Comparison of ENCODE assay signal across 12 cellular contexts in genomic region chr16:163696-164095, GRCh38. TPM values are rescaled to one million over a fixed set of nuclear protein-coding genes. Genes with fewer than 3 reads are reported as not detected.
DNase-seq lines count a peak whose midpoint lies in the region; ATAC-seq, FAIRE-seq and TF ChIP-seq lines count a peak whose summit lies in the region.
"Not testable (repeated sequence)": the region's sequence is repeated elsewhere in the genome, so short reads cannot be mapped to it uniquely, and the experiment has no call there.
"Had no signal": no experiment of that assay in that cellular context is flagged by ENCODE, and none has a peak within 500 bp of the region (broad histone marks: within the 10 kb centered on the region; RNA-seq: fewer than 3 reads in every experiment).

No MANE protein-coding gene starts in this region.

- H3K36me3 ChIP-seq in endothelial cell of umbilical vein (ENCODE audit: control insufficient read depth in 2 of 2, extremely low read depth in 1 of 2, insufficient read depth in 2 of 2, low read length in 2 of 2); lower lobe of right lung: not testable (repeated sequence)

- H3K79me2 ChIP-seq in endothelial cell of umbilical vein (ENCODE audit: control insufficient read depth, insufficient read depth, low read length): not testable (repeated sequence)

- not testable (repeated sequence) for TF ChIP-seq POLR2A in endothelial cell of umbilical vein (IDR thresholded peaks at IDR 0.05; ENCODE audit: low read depth, low read length)

- not testable (repeated sequence) for BruUV-seq in endothelial cell of umbilical vein (replicated peaks; lab: Mats Ljungman, UMichigan)

- DNase-seq in GM20000 (ENCODE audit: low spot score): peak; percentile 15
- not testable (repeated sequence) for DNase-seq in T-helper 17 cell; activated naive CD8-positive, alpha-beta T cell treated with anti-CD3 and anti-CD28 coated beads, Interleukin-2, amount 50 U/mL, for 24 hours; endothelial cell of umbilical vein (ENCODE audit: low read depth, low spot score); right cardiac atrium; lower lobe of right lung; stimulated activated effector memory CD8-positive, alpha-beta T cell treated with anti-CD3 and anti-CD28 coated beads, Interleukin-12 subunit alpha, Interleukin-12 subunit beta, amount 100 ng/mL, for 72 hours (ENCODE audit: low spot score in 2 of 2)

- POLR2A ChIA-PET in endothelial cell of umbilical vein (lab: Charles Lee): not testable (repeated sequence)

- intact Hi-C loops in endothelial cell of umbilical vein (cut with micrococcal nuclease); right cardiac atrium (cut with DNase I); lower lobe of right lung (cut with DNase I): not testable (repeated sequence)

- peaks cover 10% of the 10 kb centered on the region for H3K4me1 Mint-ChIP-seq in T-helper 17 cell
- not testable (repeated sequence) for H3K4me1 Mint-ChIP-seq in activated naive CD8-positive, alpha-beta T cell treated with anti-CD3 and anti-CD28 coated beads, Interleukin-2, amount 50 U/mL, for 24 hours
- peaks cover 14% of the 10 kb centered on the region for H3K4me1 Mint-ChIP-seq in stimulated activated effector memory CD8-positive, alpha-beta T cell treated with anti-CD3 and anti-CD28 coated beads, Interleukin-12 subunit alpha, Interleukin-12 subunit beta, amount 100 ng/mL, for 72 hours

- CTCF ChIA-PET in endothelial cell of umbilical vein (lab: Charles Lee): not testable (repeated sequence)

- H3K27me3 ChIP-seq in endothelial cell of umbilical vein (ENCODE audit: control insufficient read depth in 2 of 2, insufficient read depth in 2 of 2, low read length in 2 of 2) (peaks cover 38 to 39% of the 10 kb centered on the region in 2 experiments), lower lobe of right lung (ENCODE audit: low read depth) (peaks cover 50% of the 10 kb centered on the region)
- H3K27me3 ChIP-seq in right cardiac atrium (ENCODE audit: control insufficient read depth, insufficient read depth): not testable (repeated sequence)

- not testable (repeated sequence) for H3K4me1 ChIP-seq in endothelial cell of umbilical vein (ENCODE audit: control insufficient read depth, extremely low read depth, insufficient read depth, low read length); right cardiac atrium (ENCODE audit: control insufficient read depth, insufficient read depth, low read length)
- peaks cover 19% of the 10 kb centered on the region for H3K4me1 ChIP-seq in lower lobe of right lung

- 23% methylated on average over 2 of the region's 3 CpGs for WGBS in right cardiac atrium

- H3K4me2 ChIP-seq in endothelial cell of umbilical vein (ENCODE audit: insufficient read depth, low read length): not testable (repeated sequence)

- not testable (repeated sequence) for H4K20me1 ChIP-seq in endothelial cell of umbilical vein (replicated peaks; ENCODE audit: control insufficient read depth, extremely low read depth, insufficient read depth, low read length)

- dilution Hi-C loops in endothelial cell of umbilical vein (cut with MboI; ENCODE audit: extremely low pct_ligation_motif_present, low sequenced_read_pairs): not testable (repeated sequence)

- H3K27ac Mint-ChIP-seq in T-helper 17 cell; activated naive CD8-positive, alpha-beta T cell treated with anti-CD3 and anti-CD28 coated beads, Interleukin-2, amount 50 U/mL, for 24 hours; stimulated activated effector memory CD8-positive, alpha-beta T cell treated with anti-CD3 and anti-CD28 coated beads, Interleukin-12 subunit alpha, Interleukin-12 subunit beta, amount 100 ng/mL, for 72 hours: not testable (repeated sequence)

- not testable (repeated sequence) for H3K9me1 ChIP-seq in endothelial cell of umbilical vein (replicated peaks; ENCODE audit: control insufficient read depth, extremely low read depth, insufficient read depth, low read length)

- not testable (repeated sequence) for ATAC-seq in T-helper 17 cell
- ATAC-seq in activated naive CD8-positive, alpha-beta T cell treated with anti-CD3 and anti-CD28 coated beads, Interleukin-2, amount 50 U/mL, for 24 hours: peak; percentile 40
- ATAC-seq in right cardiac atrium: peak; percentile 18 to 22
- ATAC-seq in lower lobe of right lung: peak; percentile 37 to 48
- peak; percentile 45 for ATAC-seq in stimulated activated effector memory CD8-positive, alpha-beta T cell treated with anti-CD3 and anti-CD28 coated beads, Interleukin-12 subunit alpha, Interleukin-12 subunit beta, amount 100 ng/mL, for 72 hours

- H2AFZ ChIP-seq in endothelial cell of umbilical vein (ENCODE audit: low read depth, low read length): not testable (repeated sequence)

- not testable (repeated sequence) for H3K36me3 Mint-ChIP-seq in T-helper 17 cell (ENCODE audit: low read depth); activated naive CD8-positive, alpha-beta T cell treated with anti-CD3 and anti-CD28 coated beads, Interleukin-2, amount 50 U/mL, for 24 hours (ENCODE audit: low read depth); stimulated activated effector memory CD8-positive, alpha-beta T cell treated with anti-CD3 and anti-CD28 coated beads, Interleukin-12 subunit alpha, Interleukin-12 subunit beta, amount 100 ng/mL, for 72 hours

- H3K9me3 Mint-ChIP-seq in activated naive CD8-positive, alpha-beta T cell treated with anti-CD3 and anti-CD28 coated beads, Interleukin-2, amount 50 U/mL, for 24 hours; stimulated activated effector memory CD8-positive, alpha-beta T cell treated with anti-CD3 and anti-CD28 coated beads, Interleukin-12 subunit alpha, Interleukin-12 subunit beta, amount 100 ng/mL, for 72 hours: not testable (repeated sequence)

- H3K4me3 Mint-ChIP-seq in T-helper 17 cell: peak overlapping the region; percentile 19
- not testable (repeated sequence) for H3K4me3 Mint-ChIP-seq in activated naive CD8-positive, alpha-beta T cell treated with anti-CD3 and anti-CD28 coated beads, Interleukin-2, amount 50 U/mL, for 24 hours; stimulated activated effector memory CD8-positive, alpha-beta T cell treated with anti-CD3 and anti-CD28 coated beads, Interleukin-12 subunit alpha, Interleukin-12 subunit beta, amount 100 ng/mL, for 72 hours

- H3K4me3 ChIP-seq in endothelial cell of umbilical vein (replicated peaks in 1 of 3; ENCODE audit: insufficient read depth in 1 of 3, low read depth in 1 of 3, low read length in 3 of 3); right cardiac atrium (ENCODE audit: low read length); lower lobe of right lung: not testable (repeated sequence)

- H3K9me3 ChIP-seq in T-helper 17 cell (ENCODE audit: control insufficient read depth, low read length, poor library complexity, severe bottlenecking); endothelial cell of umbilical vein (replicated peaks; ENCODE audit: control insufficient read depth, insufficient read depth, low read length); right cardiac atrium (ENCODE audit: control insufficient read depth, low read length); lower lobe of right lung: not testable (repeated sequence)

- peak; percentile 63 for FAIRE-seq in endothelial cell of umbilical vein (lab: Jason Lieb, UNC)

- TF ChIP-seq CTCF in GM20000 (IDR thresholded peaks at IDR 0.05; ENCODE audit: extremely low read depth, missing control alignments); endothelial cell of umbilical vein (IDR thresholded peaks at IDR 0.05; ENCODE audit: extremely low read depth in 1 of 2, insufficient read depth in 1 of 2, low read depth in 1 of 2, low read length in 2 of 2); lower lobe of right lung (IDR thresholded peaks at IDR 0.05): not testable (repeated sequence)

- H3K27ac ChIP-seq in endothelial cell of umbilical vein (ENCODE audit: insufficient read depth, low read depth, low read length); right cardiac atrium (ENCODE audit: low read length); lower lobe of right lung: not testable (repeated sequence)

- H3K9ac ChIP-seq in endothelial cell of umbilical vein (replicated peaks; ENCODE audit: extremely low read depth, insufficient read depth, low read length): not testable (repeated sequence)

- H3K27me3 Mint-ChIP-seq in T-helper 17 cell: peaks cover 29% of the 10 kb centered on the region
- H3K27me3 Mint-ChIP-seq in activated naive CD8-positive, alpha-beta T cell treated with anti-CD3 and anti-CD28 coated beads, Interleukin-2, amount 50 U/mL, for 24 hours: peaks cover 44% of the 10 kb centered on the region

RNA-seq across cellular contexts. Expression of gene HBM, which starts 2.1 kb away (rescaled TPM):
- total RNA-seq in T-helper 17 cell (not detected), endothelial cell of umbilical vein (not detected in 2 replicates), right cardiac atrium (not detected), lower lobe of right lung (not detected)
- polyA plus RNA-seq in endothelial cell of umbilical vein (not detected in 2 replicates), right cardiac atrium (not detected)
- not detected in 2 replicates for polyA plus RNA-seq in endothelial cell of umbilical vein (2011; cell fraction: cytosol; rRNA removed)
- not detected in 2 replicates for polyA plus RNA-seq in endothelial cell of umbilical vein (2011; cell fraction: nucleus; rRNA removed)
- not detected in 2 replicates for polyA plus RNA-seq in endothelial cell of umbilical vein (2012)
- polyA minus RNA-seq in endothelial cell of umbilical vein: not detected in 2 replicates
- not detected for polyA minus RNA-seq in endothelial cell of umbilical vein (2011; cell fraction: cytosol; rRNA and poly(A)+ RNA removed)
- not detected in 2 replicates for polyA minus RNA-seq in endothelial cell of umbilical vein (2011; cell fraction: nucleus; rRNA and poly(A)+ RNA removed)
- total RNA-seq: CD4-positive, alpha-beta memory T cell; H1; HFFc6; HT1080 had no signal
- polyA plus RNA-seq: AG04450; CD4-positive, alpha-beta memory T cell had no signal

RNA-seq across cellular contexts. Expression of gene HBA2, which starts 9.0 kb away (rescaled TPM):
- not detected for total RNA-seq in T-helper 17 cell
- not detected in 2 replicates for total RNA-seq in endothelial cell of umbilical vein
- not detected in 2 replicates for polyA plus RNA-seq in endothelial cell of umbilical vein
- 0.27 TPM in 1 of 2 replicates, not detected in the other for polyA plus RNA-seq in endothelial cell of umbilical vein (2011; cell fraction: cytosol; rRNA removed)
- polyA plus RNA-seq in endothelial cell of umbilical vein (2011; cell fraction: nucleus; rRNA removed): 0.57 TPM in 1 of 2 replicates, not detected in the other
- polyA plus RNA-seq in endothelial cell of umbilical vein (2012): not detected in 2 replicates
- 16.8 and 19.2 TPM in 2 replicates for polyA minus RNA-seq in endothelial cell of umbilical vein
- polyA minus RNA-seq in endothelial cell of umbilical vein (2011; cell fraction: cytosol; rRNA and poly(A)+ RNA removed): 6.0 TPM
- polyA minus RNA-seq in endothelial cell of umbilical vein (2011; cell fraction: nucleus; rRNA and poly(A)+ RNA removed): not detected in 2 replicates
- total RNA-seq in right cardiac atrium: 100 to 1,000 TPM in 1 of 4 donors, 10 to 100 TPM in 3; 38.4 to 111 (median 51.4) TPM
- 5.2 TPM for polyA plus RNA-seq in right cardiac atrium
- 232 TPM for total RNA-seq in lower lobe of right lung
- total RNA-seq: H1, HFFc6, HT1080 had no signal
- polyA plus RNA-seq: AG04450 had no signal

RNA-seq across cellular contexts. Expression of gene HBZ, which starts 11.3 kb away (rescaled TPM):
- not detected for total RNA-seq in T-helper 17 cell
- total RNA-seq in endothelial cell of umbilical vein: not detected in 2 replicates
- polyA plus RNA-seq in endothelial cell of umbilical vein: not detected in 2 replicates
- not detected in 2 replicates for polyA plus RNA-seq in endothelial cell of umbilical vein (2011; cell fraction: cytosol; rRNA removed)
- not detected in 2 replicates for polyA plus RNA-seq in endothelial cell of umbilical vein (2011; cell fraction: nucleus; rRNA removed)
- not detected in 2 replicates for polyA plus RNA-seq in endothelial cell of umbilical vein (2012)
- 6.1 and 13.1 TPM in 2 replicates for polyA minus RNA-seq in endothelial cell of umbilical vein
- polyA minus RNA-seq in endothelial cell of umbilical vein (2011; cell fraction: cytosol; rRNA and poly(A)+ RNA removed): not detected
- polyA minus RNA-seq in endothelial cell of umbilical vein (2011; cell fraction: nucleus; rRNA and poly(A)+ RNA removed): not detected in 2 replicates
- not detected for total RNA-seq in right cardiac atrium
- polyA plus RNA-seq in right cardiac atrium: not detected
- not detected for total RNA-seq in lower lobe of right lung
- total RNA-seq: CD4-positive, alpha-beta memory T cell; H1; HFFc6; HT1080 had no signal
- polyA plus RNA-seq: AG04450; CD4-positive, alpha-beta memory T cell had no signal

RNA-seq across cellular contexts. Expression of gene HBA1, which starts 12.8 kb away (rescaled TPM):
- total RNA-seq in T-helper 17 cell (1 to 10 TPM in 1 of 2 donors, under 1 TPM in 1; 0.65 to 6.5 TPM), endothelial cell of umbilical vein (not detected in 2 replicates), right cardiac atrium (100 to 1,000 TPM in 1 of 4 donors, 10 to 100 TPM in 3; 38.3 to 130 (median 70.9) TPM), lower lobe of right lung (217 TPM)
- polyA plus RNA-seq in endothelial cell of umbilical vein (not detected in 2 replicates), right cardiac atrium (4.8 TPM)
- polyA plus RNA-seq in endothelial cell of umbilical vein (2011; cell fraction: cytosol; rRNA removed): not detected in 2 replicates
- polyA plus RNA-seq in endothelial cell of umbilical vein (2011; cell fraction: nucleus; rRNA removed): not detected in 2 replicates
- not detected in 2 replicates for polyA plus RNA-seq in endothelial cell of umbilical vein (2012)
- 19.6 and 37.6 TPM in 2 replicates for polyA minus RNA-seq in endothelial cell of umbilical vein
- 3.6 TPM for polyA minus RNA-seq in endothelial cell of umbilical vein (2011; cell fraction: cytosol; rRNA and poly(A)+ RNA removed)
- not detected in 2 replicates for polyA minus RNA-seq in endothelial cell of umbilical vein (2011; cell fraction: nucleus; rRNA and poly(A)+ RNA removed)
- total RNA-seq: HFFc6, HT1080 had no signal
- polyA plus RNA-seq: AG04450; CD4-positive, alpha-beta memory T cell had no signal

RNA-seq across cellular contexts. Expression of gene HBQ1, which starts 16.6 kb away (rescaled TPM):
- total RNA-seq in T-helper 17 cell: not detected
- not detected in 2 replicates for total RNA-seq in endothelial cell of umbilical vein
- 0.75 and 2.5 TPM in 2 replicates for polyA plus RNA-seq in endothelial cell of umbilical vein
- polyA plus RNA-seq in endothelial cell of umbilical vein (2011; cell fraction: cytosol; rRNA removed): 0.18 and 0.25 TPM in 2 replicates
- 0.78 TPM in 1 of 2 replicates, not detected in the other for polyA plus RNA-seq in endothelial cell of umbilical vein (2011; cell fraction: nucleus; rRNA removed)
- polyA plus RNA-seq in endothelial cell of umbilical vein (2012): 0.55 and 0.95 TPM in 2 replicates
- 0.90 and 0.93 TPM in 2 replicates for polyA minus RNA-seq in endothelial cell of umbilical vein
- polyA minus RNA-seq in endothelial cell of umbilical vein (2011; cell fraction: cytosol; rRNA and poly(A)+ RNA removed): not detected
- not detected in 2 replicates for polyA minus RNA-seq in endothelial cell of umbilical vein (2011; cell fraction: nucleus; rRNA and poly(A)+ RNA removed)
- not detected for total RNA-seq in right cardiac atrium
- not detected for polyA plus RNA-seq in right cardiac atrium
- total RNA-seq in lower lobe of right lung: not detected
- total RNA-seq: CD4-positive, alpha-beta memory T cell had no signal
- polyA plus RNA-seq: AG04450; CD4-positive, alpha-beta memory T cell had no signal
